ENCODE assay signal across 11 cellular contexts in the genomic region with DNA sequence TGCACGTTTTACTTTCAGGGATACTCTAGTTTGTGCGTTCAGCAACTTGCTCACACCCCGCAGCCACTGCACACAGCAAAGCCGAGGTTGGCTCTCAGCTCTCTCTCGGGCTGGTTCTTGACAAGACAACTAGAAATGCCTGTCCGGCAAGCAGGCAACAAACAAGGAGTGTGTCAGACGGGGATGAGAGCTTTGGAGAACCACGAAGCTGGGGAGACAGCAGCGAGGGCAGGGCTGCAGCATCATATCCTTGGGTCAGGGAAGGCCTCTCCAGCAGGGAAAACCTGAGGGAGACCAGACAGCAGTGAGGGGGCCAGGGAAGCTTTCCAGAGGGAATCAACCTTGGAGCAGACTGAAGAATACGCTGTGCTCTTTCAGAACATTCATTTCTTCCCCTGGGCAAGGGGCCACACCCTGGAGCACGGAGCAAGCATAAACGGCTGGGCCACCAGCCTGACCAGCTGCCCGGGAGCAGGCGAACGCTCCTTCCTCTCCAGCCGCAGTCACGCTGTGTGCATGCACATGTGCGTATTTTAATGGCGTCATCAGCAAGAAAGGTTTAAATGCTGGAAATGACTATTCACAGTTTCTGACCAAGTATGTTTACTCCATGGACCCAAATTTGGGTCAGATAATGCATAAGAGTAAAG. TPM values are rescaled to one million over a fixed set of nuclear protein-coding genes. Genes with fewer than 3 reads are reported as not detected.
DNase-seq lines count a peak whose midpoint lies in the region; ATAC-seq, FAIRE-seq and TF ChIP-seq lines count a peak whose summit lies in the region.
"Had no signal": no experiment of that assay in that cellular context is flagged by ENCODE, and none has a peak within 500 bp of the region (broad histone marks: within the 10 kb centered on the region; RNA-seq: fewer than 3 reads in every experiment).

No MANE protein-coding gene starts in this region.

- H3K27ac ChIP-seq in RWPE2 (ENCODE audit: poor library complexity, severe bottlenecking) (no peak overlapping the region), pancreas (no peak overlapping the region)

- H3K27me3 ChIP-seq in RWPE2 (ENCODE audit: insufficient read depth, poor library complexity, severe bottlenecking) (no peaks in the 10 kb centered on the region), pancreas (no peaks in the 10 kb centered on the region)

- H3K36me3 ChIP-seq in RWPE2 (ENCODE audit: low read depth) (no peaks in the 10 kb centered on the region), pancreas (no peaks in the 10 kb centered on the region)
- H3K36me3 ChIP-seq: HAP-1 had no signal

- TF ChIP-seq CTCF in AG10803 (conservative IDR thresholded peaks at IDR 0.05; ENCODE audit: low read length) (no peak), RWPE2 (IDR thresholded peaks at IDR 0.05; ENCODE audit: poor library complexity, severe bottlenecking) (no peak), pancreas (IDR thresholded peaks at IDR 0.05) (no peak)

- ATAC-seq in RWPE2 (ENCODE audit: low read depth) (peak; percentile 3; the same call in 1 of the 3 replicates), pancreas (peak in 3 of 4 donors; percentile 25 to 58 (median 35)), SK-N-SH treated with all-trans-retinoic acid at 6 μM for 48 hours (no peak)

- WGBS in pancreas, 2 donors = 85 to 91% methylated on average over 19 of the region's 19 CpGs

- DNase-seq in AG10803 (ENCODE audit: low read depth) (peak; percentile 77), RWPE2 (ENCODE audit: low spot score) (no peak), foreskin melanocyte (peak; percentile 24), pancreas (no peak), NCI-H1048 (lab: John Stamatoyannopoulos, UW) (no peak), NCI-H2196 (lab: John Stamatoyannopoulos, UW; ENCODE audit: unreplicated experiment) (no peak)
- DNase-seq in stimulated activated CD4-positive, alpha-beta T cell treated with anti-CD3 and anti-CD28 coated beads, Interleukin-12 subunit alpha, Interleukin-12 subunit beta, amount 100 ng/mL, for 4 hours = no peak
- DNase-seq: activated T-cell treated with anti-CD3 and anti-CD28 coated beads, Interleukin-2, amount 50 U/mL, for 48 hours had no signal

- peaks cover 64% of the 10 kb centered on the region for H3K4me1 ChIP-seq in RWPE2 (ENCODE audit: insufficient read depth, poor library complexity, severe bottlenecking)
- peaks cover 0 to 12% (median 0%) of the 10 kb centered on the region in 3 donors for H3K4me1 ChIP-seq in pancreas

- no peak for FAIRE-seq in pancreas (lab: Jason Lieb, UNC)
- FAIRE-seq: D721Med had no signal

- H3K9me3 ChIP-seq in RWPE2 (ENCODE audit: severe bottlenecking) = no peaks in the 10 kb centered on the region
- H3K9me3 ChIP-seq in pancreas = no peaks in the 10 kb centered on the region
- H3K9me3 ChIP-seq: HAP-1 had no signal

- intact Hi-C loops in pancreas (cut with DNase I) = no loop called here

- H3K4me3 ChIP-seq in AG10803 (ENCODE audit: low read length) (peak overlapping the region; percentile 53), RWPE2 (ENCODE audit: severe bottlenecking) (no peak overlapping the region), pancreas (no peak overlapping the region)
- H3K4me3 ChIP-seq: HAP-1 had no signal

TF ChIP-seq in SK-N-SH treated with all-trans-retinoic acid at 6 μM for 48 hours, 23 proteins besides CTCF, POLR2A, EP300 and RAD21:
- TF ChIP-seq OSR1 (CRISPR knock-in tag; IDR thresholded peaks at IDR 0.05) (no peak), ARNTL (CRISPR knock-in tag; IDR thresholded peaks at IDR 0.05; ENCODE audit: borderline replicate concordance, low read depth) (no peak)
- TF ChIP-seq, protein P1, sequence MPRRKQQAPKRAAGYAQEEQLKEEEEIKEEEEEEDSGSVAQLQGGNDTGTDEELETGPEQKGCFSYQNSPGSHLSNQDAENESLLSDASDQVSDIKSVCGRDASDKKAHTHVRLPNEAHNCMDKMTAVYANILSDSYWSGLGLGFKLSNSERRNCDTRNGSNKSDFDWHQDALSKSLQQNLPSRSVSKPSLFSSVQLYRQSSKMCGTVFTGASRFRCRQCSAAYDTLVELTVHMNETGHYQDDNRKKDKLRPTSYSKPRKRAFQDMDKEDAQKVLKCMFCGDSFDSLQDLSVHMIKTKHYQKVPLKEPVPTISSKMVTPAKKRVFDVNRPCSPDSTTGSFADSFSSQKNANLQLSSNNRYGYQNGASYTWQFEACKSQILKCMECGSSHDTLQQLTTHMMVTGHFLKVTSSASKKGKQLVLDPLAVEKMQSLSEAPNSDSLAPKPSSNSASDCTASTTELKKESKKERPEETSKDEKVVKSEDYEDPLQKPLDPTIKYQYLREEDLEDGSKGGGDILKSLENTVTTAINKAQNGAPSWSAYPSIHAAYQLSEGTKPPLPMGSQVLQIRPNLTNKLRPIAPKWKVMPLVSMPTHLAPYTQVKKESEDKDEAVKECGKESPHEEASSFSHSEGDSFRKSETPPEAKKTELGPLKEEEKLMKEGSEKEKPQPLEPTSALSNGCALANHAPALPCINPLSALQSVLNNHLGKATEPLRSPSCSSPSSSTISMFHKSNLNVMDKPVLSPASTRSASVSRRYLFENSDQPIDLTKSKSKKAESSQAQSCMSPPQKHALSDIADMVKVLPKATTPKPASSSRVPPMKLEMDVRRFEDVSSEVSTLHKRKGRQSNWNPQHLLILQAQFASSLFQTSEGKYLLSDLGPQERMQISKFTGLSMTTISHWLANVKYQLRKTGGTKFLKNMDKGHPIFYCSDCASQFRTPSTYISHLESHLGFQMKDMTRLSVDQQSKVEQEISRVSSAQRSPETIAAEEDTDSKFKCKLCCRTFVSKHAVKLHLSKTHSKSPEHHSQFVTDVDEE (CRISPR knock-in tag; IDR thresholded peaks at IDR 0.05) = no peak

RNA-seq across cellular contexts. Expression of gene CHSY1, which starts 58.7 kb away (rescaled TPM):
- 10 to 100 TPM in 1 of 6 donors, 1 to 10 TPM in 5; 4.6 to 11.2 (median 6.6) TPM for total RNA-seq in pancreas
- 1 to 10 TPM; 3.4 to 4.9 TPM for polyA plus RNA-seq in pancreas

Comparison
In these comparisons a context has a peak if more than half of its experiments do, and no peak if none do; other contexts are left out.
1. DNase-seq: peak in AG10803 (single experiment) and foreskin melanocyte (single experiment); none in RWPE2 (single experiment), pancreas (0 of 6), stimulated activated CD4-positive, alpha-beta T cell treated with anti-CD3 and anti-CD28 coated beads, Interleukin-12 subunit alpha, Interleukin-12 subunit beta, amount 100 ng/mL, for 4 hours (single experiment), NCI-H1048 (single experiment) and NCI-H2196 (single experiment).